Comparison of ENCODE assay signal across 14 cellular contexts in the genomic region with DNA sequence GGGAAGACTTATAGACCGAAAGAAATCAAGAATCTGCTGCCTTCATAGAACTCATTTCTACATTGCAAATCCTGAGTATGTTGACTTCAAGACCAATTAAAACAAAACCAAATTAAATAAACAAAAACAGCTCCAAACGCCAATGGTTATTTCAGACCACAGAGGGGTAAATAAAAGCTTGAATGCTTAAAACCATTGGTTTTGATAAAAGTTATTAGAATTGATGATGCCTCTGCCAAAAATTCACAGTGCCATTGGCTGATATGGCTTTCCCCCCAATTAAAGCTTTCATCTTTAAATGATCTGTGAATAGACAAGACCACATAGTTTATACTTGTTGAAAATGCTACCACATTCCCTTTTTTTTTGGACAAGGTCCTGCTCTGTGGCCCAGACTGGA.
"Had no signal": no experiment of that assay in that cellular context is flagged by ENCODE, and none has a peak within 500 bp of the region (broad histone marks: within the 10 kb centered on the region; RNA-seq: fewer than 3 reads in every experiment).

No MANE protein-coding gene starts in this region.

- DNase-seq: activated CD4-positive, CD25-positive, alpha-beta regulatory T cell treated with anti-CD3 and anti-CD28 coated beads, Interleukin-2, amount 50 U/mL, for 72 hours; activated gamma-delta T cell treated with Interleukin-2 at 50 U/mL for 16 hours; effector memory CD8-positive, alpha-beta T cell; left ventricle myocardium superior; stimulated activated CD4-positive, alpha-beta T cell treated with anti-CD3 and anti-CD28 coated beads, Interleukin-4, amount 100 ng/mL, for 1 hour; T1000; upper lobe of right lung had no signal

- H3K4me3 ChIP-seq: body of pancreas, prostate gland, right atrium auricular region, thoracic aorta, upper lobe of right lung had no signal

- H3K27me3 Mint-ChIP-seq: activated naive CD8-positive, alpha-beta T cell had no signal

- H3K4me1 Mint-ChIP-seq: neural crest cell had no signal

- H3K27me3 ChIP-seq: body of pancreas, right atrium auricular region, upper lobe of right lung had no signal

- H3K9me3 ChIP-seq: body of pancreas, prostate gland, right atrium auricular region, upper lobe of right lung had no signal

- H3K27ac ChIP-seq: body of pancreas, prostate gland, right atrium auricular region, upper lobe of right lung had no signal

- H3K4me3 Mint-ChIP-seq: activated naive CD8-positive, alpha-beta T cell; activated T-helper 1 cell treated with anti-CD3 and anti-CD28 coated beads, Interleukin-12 subunit alpha, Interleukin-12 subunit beta, Interleukin-2, Interleukin-4 antibody, amounts not matched to agents 30 ng/mL and 10 ng/mL and 1 ng/mL, durations not matched to agents 14 hours and 24 hours and 36 hours; effector memory CD8-positive, alpha-beta T cell; neural crest cell had no signal

- H3K9me3 Mint-ChIP-seq: effector memory CD8-positive, alpha-beta T cell had no signal

- H3K27ac Mint-ChIP-seq: activated naive CD8-positive, alpha-beta T cell; activated T-helper 1 cell treated with anti-CD3 and anti-CD28 coated beads, Interleukin-12 subunit alpha, Interleukin-12 subunit beta, Interleukin-2, Interleukin-4 antibody, amounts not matched to agents 30 ng/mL and 10 ng/mL and 1 ng/mL, durations not matched to agents 14 hours and 24 hours and 36 hours; effector memory CD8-positive, alpha-beta T cell had no signal

- ATAC-seq: body of pancreas had no signal

- H3K36me3 ChIP-seq: prostate gland, right atrium auricular region, thoracic aorta, upper lobe of right lung had no signal
